20 cellular contexts compared by ENCODE assay signal in the genomic region with DNA sequence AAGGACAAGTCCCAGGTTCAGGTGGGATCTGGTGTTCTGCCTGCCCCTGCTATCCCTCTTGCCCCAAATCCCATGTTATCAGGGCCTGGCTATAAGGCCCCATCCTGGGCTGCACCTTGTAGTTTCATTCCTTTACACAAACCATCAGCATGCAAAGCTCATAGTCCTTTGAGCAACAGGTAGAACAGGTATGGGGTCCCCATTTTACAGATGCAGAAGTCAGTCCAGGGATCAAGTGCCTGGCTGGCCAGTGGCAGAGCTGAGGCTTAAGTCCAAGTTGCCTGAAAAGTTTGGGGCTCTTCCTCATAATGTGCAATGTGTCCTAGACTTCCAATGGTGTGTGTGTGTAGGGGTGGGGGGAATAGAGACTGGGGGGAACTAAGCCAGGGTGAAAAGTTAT. TPM values are rescaled to one million over a fixed set of nuclear protein-coding genes. Genes with fewer than 3 reads are reported as not detected.
"Had no signal": no experiment of that assay in that cellular context is flagged by ENCODE, and none has a peak within 500 bp of the region (broad histone marks: within the 10 kb centered on the region; RNA-seq: fewer than 3 reads in every experiment).

No MANE protein-coding gene starts in this region.

- H3K27ac Mint-ChIP-seq: activated CD4-positive, alpha-beta memory T cell treated with anti-CD3 and anti-CD28 coated beads for 36 hours; activated CD8-positive, alpha-beta memory T cell treated with anti-CD3 and anti-CD28 coated beads, Interleukin-2, amount 10 ng/mL, durations not matched to agents 7 days and 5 days; activated naive CD4-positive, alpha-beta T cell treated with anti-CD3 and anti-CD28 coated beads for 36 hours; activated naive CD8-positive, alpha-beta T cell treated with anti-CD3 and anti-CD28 coated beads, Interleukin-2, amount 50 U/mL, for 24 hours; activated T-helper 2 cell treated with anti-CD3 and anti-CD28 coated beads, Interferon-gamma antibody, Interleukin-2, Interleukin-4, amounts not matched to agents 10 μg/mL and 5 μg/mL and 100 μg/mL, durations not matched to agents 14 hours and 24 hours and 36 hours had no signal

- H3K4me1 Mint-ChIP-seq: activated naive CD8-positive, alpha-beta T cell treated with anti-CD3 and anti-CD28 coated beads, Interleukin-2, amount 50 U/mL, for 24 hours had no signal

- H3K9me3 Mint-ChIP-seq: activated CD4-positive, alpha-beta memory T cell treated with anti-CD3 and anti-CD28 coated beads for 36 hours; activated naive CD4-positive, alpha-beta T cell treated with anti-CD3 and anti-CD28 coated beads for 36 hours; activated naive CD8-positive, alpha-beta T cell treated with anti-CD3 and anti-CD28 coated beads, Interleukin-2, amount 50 U/mL, for 24 hours; activated T-helper 2 cell treated with anti-CD3 and anti-CD28 coated beads, Interferon-gamma antibody, Interleukin-2, Interleukin-4, amounts not matched to agents 10 μg/mL and 5 μg/mL and 100 μg/mL, durations not matched to agents 14 hours and 24 hours and 36 hours had no signal

- ATAC-seq: activated CD8-positive, alpha-beta memory T cell treated with anti-CD3 and anti-CD28 coated beads, Interleukin-2, amount 10 ng/mL, durations not matched to agents 7 days and 5 days; activated naive CD8-positive, alpha-beta T cell treated with anti-CD3 and anti-CD28 coated beads, Interleukin-2, amount 50 U/mL, for 24 hours; pancreas; SK-N-SH treated with all-trans-retinoic acid at 6 μM for 48 hours; stimulated activated naive CD8-positive, alpha-beta T cell treated with anti-CD3 and anti-CD28 coated beads, Interleukin-15, Interleukin-2, amounts not matched to agents 100 U/mL and 50 U/mL, for 24 hours had no signal

- H3K27ac ChIP-seq: pancreas, VCaP had no signal

- H3K27me3 ChIP-seq: pancreas had no signal

- H3K4me3 ChIP-seq: pancreas had no signal

- H3K36me3 Mint-ChIP-seq: activated CD4-positive, alpha-beta memory T cell treated with anti-CD3 and anti-CD28 coated beads for 36 hours; activated CD8-positive, alpha-beta memory T cell treated with anti-CD3 and anti-CD28 coated beads, Interleukin-2, amount 10 ng/mL, durations not matched to agents 7 days and 5 days had no signal

- H3K4me3 Mint-ChIP-seq: activated CD4-positive, alpha-beta memory T cell treated with anti-CD3 and anti-CD28 coated beads for 36 hours; activated CD8-positive, alpha-beta memory T cell treated with anti-CD3 and anti-CD28 coated beads, Interleukin-2, amount 10 ng/mL, durations not matched to agents 7 days and 5 days; activated naive CD4-positive, alpha-beta T cell treated with anti-CD3 and anti-CD28 coated beads for 36 hours; activated naive CD8-positive, alpha-beta T cell treated with anti-CD3 and anti-CD28 coated beads, Interleukin-2, amount 50 U/mL, for 24 hours had no signal

- H3K36me3 ChIP-seq: pancreas had no signal

- DNase-seq: activated CD4-positive, alpha-beta memory T cell treated with anti-CD3 and anti-CD28 coated beads for 36 hours; activated CD8-positive, alpha-beta memory T cell treated with anti-CD3 and anti-CD28 coated beads, Interleukin-2, amount 10 ng/mL, durations not matched to agents 7 days and 5 days; activated naive CD4-positive, alpha-beta T cell treated with anti-CD3 and anti-CD28 coated beads for 36 hours; activated naive CD8-positive, alpha-beta T cell treated with anti-CD3 and anti-CD28 coated beads, Interleukin-2, amount 50 U/mL, for 24 hours; activated T-cell treated with anti-CD3 and anti-CD28 coated beads, Interleukin-2, amount 50 U/mL, for 1 hour; aorta; dermis blood vessel endothelial cell; hippocampal formation; pancreas; retina; small intestine; stimulated activated naive CD8-positive, alpha-beta T cell treated with anti-CD3 and anti-CD28 coated beads, Interleukin-15, Interleukin-2, amounts not matched to agents 100 U/mL and 50 U/mL, for 24 hours; T-helper 1 cell; T1000 had no signal

- H3K4me1 ChIP-seq: pancreas had no signal

- H3K27me3 Mint-ChIP-seq: activated CD4-positive, alpha-beta memory T cell treated with anti-CD3 and anti-CD28 coated beads for 36 hours; activated CD8-positive, alpha-beta memory T cell treated with anti-CD3 and anti-CD28 coated beads, Interleukin-2, amount 10 ng/mL, durations not matched to agents 7 days and 5 days had no signal

RNA-seq across cellular contexts. Expression of a gene that starts 11.9 kb away (rescaled TPM):
- total RNA-seq: activated CD8-positive, alpha-beta memory T cell treated with anti-CD3 and anti-CD28 coated beads, Interleukin-2, amount 10 ng/mL, durations not matched to agents 7 days and 5 days; activated naive CD4-positive, alpha-beta T cell treated with anti-CD3 and anti-CD28 coated beads for 36 hours; dermis blood vessel endothelial cell; myocyte; temporal lobe had no signal
- polyA plus RNA-seq: neural cell had no signal
